1 cellular context compared by ENCODE assay signal in the genomic region with DNA sequence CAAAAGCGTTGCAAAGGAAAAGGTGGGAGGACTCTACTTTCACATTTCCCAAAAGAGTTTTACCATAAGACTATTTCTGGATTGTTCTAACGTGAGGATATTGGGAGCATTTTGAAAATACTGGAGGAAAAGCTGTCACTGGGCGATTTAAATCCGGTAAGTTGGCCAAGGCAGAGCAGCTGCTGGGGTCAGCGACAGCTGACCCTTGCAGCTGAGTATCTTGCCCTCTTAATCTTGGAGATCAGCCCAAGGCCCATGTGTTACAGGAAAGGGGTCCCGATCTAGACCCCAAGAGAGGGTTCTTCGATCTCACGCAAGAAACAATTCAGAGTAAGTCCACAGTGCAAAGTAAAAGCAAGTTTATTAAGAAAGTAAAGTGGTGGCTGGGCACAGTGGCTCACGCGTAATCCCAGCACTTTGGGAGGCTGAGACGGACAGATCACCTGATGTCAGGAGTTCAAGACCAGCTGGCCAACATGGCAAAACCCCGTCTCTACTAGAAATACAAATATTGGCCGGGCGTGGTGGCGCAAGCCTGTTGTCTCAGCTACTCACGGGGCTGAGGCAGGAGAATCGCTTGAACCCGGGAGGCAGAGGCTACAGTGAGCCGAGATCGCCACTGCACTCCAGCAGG.
TF ChIP-seq lines count a peak whose summit lies in the region.

No MANE protein-coding gene starts in this region.

TF ChIP-seq in GM23338, 12 proteins besides CTCF, POLR2A, EP300 and RAD21 (continued from another document):
- TF ChIP-seq, protein P1, sequence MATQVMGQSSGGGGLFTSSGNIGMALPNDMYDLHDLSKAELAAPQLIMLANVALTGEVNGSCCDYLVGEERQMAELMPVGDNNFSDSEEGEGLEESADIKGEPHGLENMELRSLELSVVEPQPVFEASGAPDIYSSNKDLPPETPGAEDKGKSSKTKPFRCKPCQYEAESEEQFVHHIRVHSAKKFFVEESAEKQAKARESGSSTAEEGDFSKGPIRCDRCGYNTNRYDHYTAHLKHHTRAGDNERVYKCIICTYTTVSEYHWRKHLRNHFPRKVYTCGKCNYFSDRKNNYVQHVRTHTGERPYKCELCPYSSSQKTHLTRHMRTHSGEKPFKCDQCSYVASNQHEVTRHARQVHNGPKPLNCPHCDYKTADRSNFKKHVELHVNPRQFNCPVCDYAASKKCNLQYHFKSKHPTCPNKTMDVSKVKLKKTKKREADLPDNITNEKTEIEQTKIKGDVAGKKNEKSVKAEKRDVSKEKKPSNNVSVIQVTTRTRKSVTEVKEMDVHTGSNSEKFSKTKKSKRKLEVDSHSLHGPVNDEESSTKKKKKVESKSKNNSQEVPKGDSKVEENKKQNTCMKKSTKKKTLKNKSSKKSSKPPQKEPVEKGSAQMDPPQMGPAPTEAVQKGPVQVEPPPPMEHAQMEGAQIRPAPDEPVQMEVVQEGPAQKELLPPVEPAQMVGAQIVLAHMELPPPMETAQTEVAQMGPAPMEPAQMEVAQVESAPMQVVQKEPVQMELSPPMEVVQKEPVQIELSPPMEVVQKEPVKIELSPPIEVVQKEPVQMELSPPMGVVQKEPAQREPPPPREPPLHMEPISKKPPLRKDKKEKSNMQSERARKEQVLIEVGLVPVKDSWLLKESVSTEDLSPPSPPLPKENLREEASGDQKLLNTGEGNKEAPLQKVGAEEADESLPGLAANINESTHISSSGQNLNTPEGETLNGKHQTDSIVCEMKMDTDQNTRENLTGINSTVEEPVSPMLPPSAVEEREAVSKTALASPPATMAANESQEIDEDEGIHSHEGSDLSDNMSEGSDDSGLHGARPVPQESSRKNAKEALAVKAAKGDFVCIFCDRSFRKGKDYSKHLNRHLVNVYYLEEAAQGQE (IDR thresholded peaks at IDR 0.05; ENCODE audit: unreplicated experiment) = no peak
TF ChIP-seq in GM23338: peak in this region for 0.
